Comparison of ENCODE assay signal across 1 cellular context in the genomic region with DNA sequence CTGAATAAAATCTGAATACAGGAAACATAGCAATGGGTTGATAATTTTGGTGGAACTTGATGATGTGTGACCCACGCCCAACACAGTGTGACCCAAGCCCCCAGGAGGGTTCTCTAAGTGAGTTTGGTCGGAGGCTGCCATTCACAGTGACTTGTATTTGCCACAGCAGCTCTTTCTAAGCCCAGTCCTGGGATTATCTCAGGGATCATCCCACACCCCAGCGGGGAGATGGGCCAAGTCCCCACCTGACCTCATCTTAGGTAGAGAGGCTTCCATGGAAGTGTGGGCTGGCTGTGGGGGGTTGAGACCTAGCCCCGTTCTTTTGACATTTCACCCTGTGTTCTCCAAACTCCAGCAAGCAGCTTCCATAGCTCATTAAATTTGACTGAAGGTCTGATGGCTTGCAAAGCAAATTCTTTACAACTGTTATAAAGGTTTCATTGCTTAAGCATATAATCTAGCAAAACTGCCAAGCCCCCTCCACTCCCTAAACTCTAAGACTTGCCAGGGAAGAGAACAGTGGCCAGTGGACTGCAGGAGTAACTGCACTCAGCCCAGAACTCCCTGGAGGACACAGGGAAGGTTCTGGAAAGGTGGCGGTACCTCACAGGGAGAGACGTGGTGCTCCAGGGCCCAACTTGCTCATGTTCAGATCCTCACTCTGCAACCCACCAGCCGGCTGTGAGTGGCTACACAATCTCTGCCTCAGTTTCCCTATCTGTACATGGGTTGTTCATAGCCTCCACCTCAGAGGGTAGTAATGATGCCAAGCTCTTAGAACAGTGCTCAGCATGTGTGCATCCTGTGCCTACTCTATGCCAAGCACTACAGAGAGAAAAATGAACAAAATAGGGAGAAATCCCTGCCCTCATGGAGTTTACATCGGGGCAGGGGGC.
TF ChIP-seq lines count a peak whose summit lies in the region.

No MANE protein-coding gene starts in this region.

TF ChIP-seq in HepG2, 621 proteins besides CTCF, POLR2A, EP300 and RAD21 (continued from another document and continues in another):
- TF ChIP-seq ZNF318 (CRISPR knock-in tag; IDR thresholded peaks at IDR 0.05) (no peak), ZFP82 (CRISPR knock-in tag; IDR thresholded peaks at IDR 0.05; ENCODE audit: borderline replicate concordance) (no peak), HES4 (CRISPR knock-in tag; IDR thresholded peaks at IDR 0.05; ENCODE audit: borderline replicate concordance) (peak; percentile 45; the same call in 1 of the 2 replicates), AGO2 (optimal IDR thresholded peaks at IDR 0.05; ENCODE audit: low read depth, low read length) (no peak), SRF (IDR thresholded peaks at IDR 0.05; ENCODE audit: low read depth, low read length) (no peak), BORCS8-MEF2B (CRISPR knock-in tag; IDR thresholded peaks at IDR 0.05) (0 out of 2 replicates have a peak, but pooled peaks have one; percentile 3), ZNF136 (CRISPR knock-in tag; IDR thresholded peaks at IDR 0.05; ENCODE audit: low read depth) (no peak), SNAI1 (CRISPR knock-in tag; IDR thresholded peaks at IDR 0.05; ENCODE audit: borderline replicate concordance) (0 out of 2 replicates have a peak, but pooled peaks have one; percentile 69), ZNF614 (CRISPR knock-in tag; IDR thresholded peaks at IDR 0.05; ENCODE audit: borderline replicate concordance) (no peak), ZNF337 (CRISPR knock-in tag; IDR thresholded peaks at IDR 0.05; ENCODE audit: borderline replicate concordance, low read depth) (no peak), CENPX (CRISPR knock-in tag; IDR thresholded peaks at IDR 0.05) (no peak), ADNP (CRISPR knock-in tag; IDR thresholded peaks at IDR 0.05) (peak; percentile 58; the same call in 1 of the 2 replicates), ETS1 (CRISPR knock-in tag; IDR thresholded peaks at IDR 0.05) (0 out of 2 replicates have a peak, but pooled peaks have one; percentile 7), CBFB (CRISPR knock-in tag; IDR thresholded peaks at IDR 0.05) (no peak), MEIS1 (CRISPR knock-in tag; IDR thresholded peaks at IDR 0.05; ENCODE audit: borderline replicate concordance) (no peak), ZNF224 (CRISPR knock-in tag; IDR thresholded peaks at IDR 0.05) (no peak), NR2F1 (CRISPR knock-in tag; IDR thresholded peaks at IDR 0.05) (no peak), MBNL3 (CRISPR knock-in tag; conservative IDR thresholded peaks at IDR 0.05) (no peak; the same call in 1 of the 2 replicates), ZNF766 (CRISPR knock-in tag; IDR thresholded peaks at IDR 0.05; ENCODE audit: borderline replicate concordance) (no peak), GATAD2A (CRISPR knock-in tag; IDR thresholded peaks at IDR 0.05) (no peak), HDAC2 (CRISPR knock-in tag; IDR thresholded peaks at IDR 0.05) (no peak), ZNF317 (CRISPR knock-in tag; IDR thresholded peaks at IDR 0.05) (no peak), ZNF784 (CRISPR knock-in tag; IDR thresholded peaks at IDR 0.05; ENCODE audit: borderline replicate concordance) (no peak), CAMTA2 (CRISPR knock-in tag; IDR thresholded peaks at IDR 0.05; ENCODE audit: borderline replicate concordance) (peak; percentile 59; the same call in 1 of the 2 replicates), MZF1 (CRISPR knock-in tag; IDR thresholded peaks at IDR 0.05; ENCODE audit: borderline replicate concordance) (0 out of 2 replicates have a peak, but pooled peaks have one; percentile 26), XRCC5 (optimal IDR thresholded peaks at IDR 0.05; ENCODE audit: low read length) (no peak), ZNF782 (CRISPR knock-in tag; IDR thresholded peaks at IDR 0.05; ENCODE audit: borderline replicate concordance) (no peak), FOXP1 (IDR thresholded peaks at IDR 0.05) (no peak), FOXP1 (CRISPR knock-in tag; IDR thresholded peaks at IDR 0.05) (no peak), TOPORS (CRISPR knock-in tag; IDR thresholded peaks at IDR 0.05) (no peak), POLR2AphosphoS2 (IDR thresholded peaks at IDR 0.05; ENCODE audit: low read depth, low read length) (no peak), ZBTB37 (CRISPR knock-in tag; IDR thresholded peaks at IDR 0.05) (no peak), NR1H2 (CRISPR knock-in tag; IDR thresholded peaks at IDR 0.05; ENCODE audit: borderline replicate concordance, low read depth) (no peak)
- TF ChIP-seq, protein P1, sequence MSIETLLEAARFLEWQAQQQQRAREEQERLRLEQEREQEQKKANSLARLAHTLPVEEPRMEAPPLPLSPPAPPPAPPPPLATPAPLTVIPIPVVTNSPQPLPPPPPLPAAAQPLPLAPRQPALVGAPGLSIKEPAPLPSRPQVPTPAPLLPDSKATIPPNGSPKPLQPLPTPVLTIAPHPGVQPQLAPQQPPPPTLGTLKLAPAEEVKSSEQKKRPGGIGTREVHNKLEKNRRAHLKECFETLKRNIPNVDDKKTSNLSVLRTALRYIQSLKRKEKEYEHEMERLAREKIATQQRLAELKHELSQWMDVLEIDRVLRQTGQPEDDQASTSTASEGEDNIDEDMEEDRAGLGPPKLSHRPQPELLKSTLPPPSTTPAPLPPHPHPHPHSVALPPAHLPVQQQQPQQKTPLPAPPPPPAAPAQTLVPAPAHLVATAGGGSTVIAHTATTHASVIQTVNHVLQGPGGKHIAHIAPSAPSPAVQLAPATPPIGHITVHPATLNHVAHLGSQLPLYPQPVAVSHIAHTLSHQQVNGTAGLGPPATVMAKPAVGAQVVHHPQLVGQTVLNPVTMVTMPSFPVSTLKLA (IDR thresholded peaks at IDR 0.05), result no peak
- TF ChIP-seq, protein P2, sequence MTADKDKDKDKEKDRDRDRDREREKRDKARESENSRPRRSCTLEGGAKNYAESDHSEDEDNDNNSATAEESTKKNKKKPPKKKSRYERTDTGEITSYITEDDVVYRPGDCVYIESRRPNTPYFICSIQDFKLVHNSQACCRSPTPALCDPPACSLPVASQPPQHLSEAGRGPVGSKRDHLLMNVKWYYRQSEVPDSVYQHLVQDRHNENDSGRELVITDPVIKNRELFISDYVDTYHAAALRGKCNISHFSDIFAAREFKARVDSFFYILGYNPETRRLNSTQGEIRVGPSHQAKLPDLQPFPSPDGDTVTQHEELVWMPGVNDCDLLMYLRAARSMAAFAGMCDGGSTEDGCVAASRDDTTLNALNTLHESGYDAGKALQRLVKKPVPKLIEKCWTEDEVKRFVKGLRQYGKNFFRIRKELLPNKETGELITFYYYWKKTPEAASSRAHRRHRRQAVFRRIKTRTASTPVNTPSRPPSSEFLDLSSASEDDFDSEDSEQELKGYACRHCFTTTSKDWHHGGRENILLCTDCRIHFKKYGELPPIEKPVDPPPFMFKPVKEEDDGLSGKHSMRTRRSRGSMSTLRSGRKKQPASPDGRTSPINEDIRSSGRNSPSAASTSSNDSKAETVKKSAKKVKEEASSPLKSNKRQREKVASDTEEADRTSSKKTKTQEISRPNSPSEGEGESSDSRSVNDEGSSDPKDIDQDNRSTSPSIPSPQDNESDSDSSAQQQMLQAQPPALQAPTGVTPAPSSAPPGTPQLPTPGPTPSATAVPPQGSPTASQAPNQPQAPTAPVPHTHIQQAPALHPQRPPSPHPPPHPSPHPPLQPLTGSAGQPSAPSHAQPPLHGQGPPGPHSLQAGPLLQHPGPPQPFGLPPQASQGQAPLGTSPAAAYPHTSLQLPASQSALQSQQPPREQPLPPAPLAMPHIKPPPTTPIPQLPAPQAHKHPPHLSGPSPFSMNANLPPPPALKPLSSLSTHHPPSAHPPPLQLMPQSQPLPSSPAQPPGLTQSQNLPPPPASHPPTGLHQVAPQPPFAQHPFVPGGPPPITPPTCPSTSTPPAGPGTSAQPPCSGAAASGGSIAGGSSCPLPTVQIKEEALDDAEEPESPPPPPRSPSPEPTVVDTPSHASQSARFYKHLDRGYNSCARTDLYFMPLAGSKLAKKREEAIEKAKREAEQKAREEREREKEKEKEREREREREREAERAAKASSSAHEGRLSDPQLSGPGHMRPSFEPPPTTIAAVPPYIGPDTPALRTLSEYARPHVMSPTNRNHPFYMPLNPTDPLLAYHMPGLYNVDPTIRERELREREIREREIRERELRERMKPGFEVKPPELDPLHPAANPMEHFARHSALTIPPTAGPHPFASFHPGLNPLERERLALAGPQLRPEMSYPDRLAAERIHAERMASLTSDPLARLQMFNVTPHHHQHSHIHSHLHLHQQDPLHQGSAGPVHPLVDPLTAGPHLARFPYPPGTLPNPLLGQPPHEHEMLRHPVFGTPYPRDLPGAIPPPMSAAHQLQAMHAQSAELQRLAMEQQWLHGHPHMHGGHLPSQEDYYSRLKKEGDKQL (CRISPR knock-in tag; IDR thresholded peaks at IDR 0.05; ENCODE audit: low read depth), result no peak
